Comparison of ENCODE assay signal across 11 cellular contexts in genomic region chr7:101728888-101729883, GRCh38.
DNase-seq lines count a peak whose midpoint lies in the region; ATAC-seq and TF ChIP-seq lines count a peak whose summit lies in the region.
"Had no signal": no experiment of that assay in that cellular context is flagged by ENCODE, and none has a peak within 500 bp of the region (broad histone marks: within the 10 kb centered on the region; RNA-seq: fewer than 3 reads in every experiment).

No MANE protein-coding gene starts in this region.

- H2BK20ac ChIP-seq in IMR-90 (ENCODE audit: low read depth, low read length) = peak overlapping the region; percentile 78

- H3K27ac ChIP-seq in IMR-90 (ENCODE audit: insufficient read depth, low read length) = peak overlapping the region; percentile 82
- H3K27ac ChIP-seq in dorsolateral prefrontal cortex = no peak overlapping the region
- no peak overlapping the region for H3K27ac ChIP-seq in tibial nerve
- H3K27ac ChIP-seq: esophagus squamous epithelium, neutrophil had no signal

- POLR2A ChIA-PET in IMR-90 (lab: Charles Lee; ENCODE audit: unreplicated experiment) = interaction anchor here (0.6 kb wide), 1 partner anchor 99 kb away, joined by 7 read pairs; no protein-coding TSS in a partner anchor

- H3K27me3 ChIP-seq in IMR-90 (ENCODE audit: control insufficient read depth, insufficient read depth, low read length) (0 out of 2 replicates have a peak, but pooled peaks cover 2% of the 10 kb centered on the region), dorsolateral prefrontal cortex (peaks cover 0 to 19% (median 0%) of the 10 kb centered on the region in 45 donors), tibial nerve (no peaks in the 10 kb centered on the region)
- H3K27me3 ChIP-seq: esophagus squamous epithelium, neutrophil had no signal

- ATAC-seq in IMR-90 (ENCODE audit: low read depth) = peak; percentile 95
- peak; percentile 92 for ATAC-seq in SK-N-SH treated with all-trans-retinoic acid at 6 μM for 48 hours
- no peak for ATAC-seq in HG02623 (IDR thresholded peaks at IDR 0.05; ENCODE audit: unreplicated experiment)

- H2AFZ ChIP-seq in IMR-90 (replicated peaks; ENCODE audit: low read length, poor library complexity) = peak overlapping the region; percentile 15

- peak overlapping the region; percentile 13 for H3K4me3 Mint-ChIP-seq in type B pancreatic cell
- H3K4me3 Mint-ChIP-seq: HFFc6 had no signal

- H3K9me3 ChIP-seq in IMR-90 (ENCODE audit: control insufficient read depth, insufficient read depth, low read length) (no peaks in the 10 kb centered on the region), tibial nerve (peaks cover 0 to under 1% (median 0%) of the 10 kb centered on the region in 4 donors)
- H3K9me3 ChIP-seq: esophagus squamous epithelium, neutrophil had no signal

- no peak for TF ChIP-seq RAD21 in IMR-90 (IDR thresholded peaks at IDR 0.05; ENCODE audit: low read length)

- peak overlapping the region; percentile 48; the same call in 1 of the 2 replicates for H2AK5ac ChIP-seq in IMR-90 (ENCODE audit: low read depth, low read length)

- peaks cover 26% of the 10 kb centered on the region for H3K4me1 Mint-ChIP-seq in type B pancreatic cell (ENCODE audit: unreplicated experiment)

- peak overlapping the region; percentile 77 for H3K4ac ChIP-seq in IMR-90 (ENCODE audit: low read depth, low read length)

- no peaks in the 10 kb centered on the region for H3K9me3 Mint-ChIP-seq in type B pancreatic cell
- H3K9me3 Mint-ChIP-seq: HFFc6 had no signal

- no peaks in the 10 kb centered on the region; the same call in 1 of the 2 replicates for H3K9me1 ChIP-seq in IMR-90 (ENCODE audit: insufficient read depth, low read length)

- H4K8ac ChIP-seq in IMR-90 (ENCODE audit: low read depth in 2 of 2, low read length in 2 of 2) = peak overlapping the region; percentile 7 to 60; a peak in 3 of 4 replicates

- H2BK15ac ChIP-seq in IMR-90 (ENCODE audit: low read depth, low read length) = peak overlapping the region; percentile 64; the same call in 1 of the 3 replicates

- no peak for TF ChIP-seq POLR2A in IMR-90 (IDR thresholded peaks at IDR 0.05; ENCODE audit: low read depth, low read length)
- no peak for TF ChIP-seq POLR2A in tibial nerve (IDR thresholded peaks at IDR 0.05)

- peak overlapping the region; percentile 52 for H2AK9ac ChIP-seq in IMR-90 (replicated peaks; ENCODE audit: low read depth, low read length, poor library complexity)

- in situ Hi-C loops in IMR-90 (cut with MboI; ENCODE audit: low sequenced_read_pairs) = no loop called here

- no peak overlapping the region for H3K56ac ChIP-seq in IMR-90 (ENCODE audit: extremely low read depth, insufficient read depth, low read length)

- peak overlapping the region; percentile 79 for H2BK5ac ChIP-seq in IMR-90 (ENCODE audit: low read depth, low read length, poor library complexity, severe bottlenecking)

- H3K4me2 ChIP-seq in IMR-90 (ENCODE audit: low read depth, low read length) = no peak overlapping the region

- intact Hi-C loops in IMR-90 (cut with micrococcal nuclease) (no loop called here), dorsolateral prefrontal cortex (cut with DNase I) (no loop called here)

- H3K4me3 ChIP-seq in IMR-90 (ENCODE audit: insufficient read depth, low read depth, low read length) (no peak overlapping the region), dorsolateral prefrontal cortex (no peak overlapping the region), tibial nerve (no peak overlapping the region)
- H3K4me3 ChIP-seq: esophagus squamous epithelium had no signal

- dilution Hi-C loops in IMR-90 (cut with HindIII; ENCODE audit: low sequenced_read_pairs, unreplicated experiment) = no loop called here

- H3K36me3 ChIP-seq in IMR-90 (ENCODE audit: control insufficient read depth, insufficient read depth, low read length) (no peaks in the 10 kb centered on the region), tibial nerve (no peaks in the 10 kb centered on the region)
- H3K36me3 ChIP-seq: esophagus squamous epithelium, neutrophil had no signal

- no peak overlapping the region for H3K14ac ChIP-seq in IMR-90 (replicated peaks; ENCODE audit: low read depth, low read length)

- no peaks in the 10 kb centered on the region for H3K36me3 Mint-ChIP-seq in type B pancreatic cell

- H4K91ac ChIP-seq in IMR-90 (ENCODE audit: insufficient read depth, low read depth, low read length) = peak overlapping the region; percentile 59

- no peaks in the 10 kb centered on the region for H3K79me1 ChIP-seq in IMR-90 (ENCODE audit: low read depth in 1 of 2, low read length in 2 of 2)

- H3K9ac ChIP-seq in IMR-90 (ENCODE audit: low read depth, low read length) = no peak overlapping the region

- H3K27ac Mint-ChIP-seq in type B pancreatic cell = no peak overlapping the region
- H3K27ac Mint-ChIP-seq: HFFc6 had no signal

- peak overlapping the region; percentile 89 for H2BK120ac ChIP-seq in IMR-90 (ENCODE audit: low read depth, low read length)

- peak; percentile 97 for DNase-seq in IMR-90
- peak; percentile 95 for DNase-seq in glomerular visceral epithelial cell (ENCODE audit: extremely low spot score)
- DNase-seq in type B pancreatic cell (ENCODE audit: extremely low spot score, unreplicated experiment) = no peak
- DNase-seq in dorsolateral prefrontal cortex = no peak
- DNase-seq in tibial nerve (ENCODE audit: low spot score in 2 of 2) = no peak
- DNase-seq: activated effector memory CD4-positive, alpha-beta T cell treated with Interleukin-2 at 50 U/mL for 16 hours; esophagus squamous epithelium; HFFc6 had no signal

- CTCF ChIA-PET in IMR-90 (lab: Yijun Ruan, JAX) = interaction anchor here (0.6 to 3.6 kb wide), 2 partner anchors 15 to 64 kb away, joined by 5 to 11 read pairs; no protein-coding TSS in a partner anchor

- peak overlapping the region; percentile 62 for H4K5ac ChIP-seq in IMR-90 (ENCODE audit: low read depth, low read length)

- H3K4me1 ChIP-seq in IMR-90 (ENCODE audit: control insufficient read depth, insufficient read depth, low read length) = peaks cover 8% of the 10 kb centered on the region; the same call in 1 of the 2 replicates
- peaks cover 0 to 13% (median 3%) of the 10 kb centered on the region in 4 donors for H3K4me1 ChIP-seq in tibial nerve

- H3K18ac ChIP-seq in IMR-90 (ENCODE audit: low read depth, low read length) = peak overlapping the region; percentile 67

- H4K20me1 ChIP-seq in IMR-90 (ENCODE audit: insufficient read depth, low read length) = no peaks in the 10 kb centered on the region

- peaks cover 9% of the 10 kb centered on the region for H3K27me3 Mint-ChIP-seq in type B pancreatic cell

- H3K23ac ChIP-seq in IMR-90 (ENCODE audit: low read depth, low read length) = peak overlapping the region; percentile 44; the same call in 1 of the 2 replicates

- no peak for TF ChIP-seq EP300 in tibial nerve (IDR thresholded peaks at IDR 0.05)

- BruUV-seq in IMR-90 (replicated peaks; lab: Mats Ljungman, UMichigan) = no TSS peak

- TF ChIP-seq CTCF in IMR-90 (conservative IDR thresholded peaks at IDR 0.05; ENCODE audit: low read depth, low read length) (no peak), type B pancreatic cell (conservative IDR thresholded peaks at IDR 0.05) (no peak), dorsolateral prefrontal cortex (IDR thresholded peaks at IDR 0.05 in 54 of 56, conservative IDR thresholded peaks at IDR 0.05 in 2 of 56; ENCODE audit: low read depth in 1 of 56, partially characterized antibody in 56 of 56) (no peak), tibial nerve (IDR thresholded peaks at IDR 0.05) (no peak)

- 45% methylated on average over 11 of the region's 21 CpGs; no CpG with 5 or more reads in 1 of the 2 experiments for WGBS in IMR-90 (ENCODE audit: extremely low coverage in 2 of 2, insufficient read length in 1 of 2), 2 experiments
- 77 to 83% methylated on average over 20 to 21 of the region's 21 CpGs for WGBS in tibial nerve, 2 donors

TF ChIP-seq in IMR-90, 13 proteins besides CTCF, POLR2A, EP300 and RAD21 (continues in another document):
- TF ChIP-seq RFX5 (IDR thresholded peaks at IDR 0.05; ENCODE audit: low read depth, low read length) (no peak), BHLHE40 (IDR thresholded peaks at IDR 0.05; ENCODE audit: low read depth, low read length) (0 out of 2 replicates have a peak, but pooled peaks have one; percentile 27), USF2 (IDR thresholded peaks at IDR 0.05; ENCODE audit: low read depth, low read length) (peak; percentile 52; the same call in 1 of the 2 replicates), MAFK (IDR thresholded peaks at IDR 0.05; ENCODE audit: low read depth, low read length) (no peak), CHD1 (IDR thresholded peaks at IDR 0.05; ENCODE audit: low read depth, low read length) (no peak), MXI1 (IDR thresholded peaks at IDR 0.05; ENCODE audit: borderline replicate concordance, low read depth, low read length) (no peak), SMC3 (IDR thresholded peaks at IDR 0.05; ENCODE audit: low read depth, low read length) (no peak), NFE2L2 (IDR thresholded peaks at IDR 0.05; ENCODE audit: low read depth, low read length) (no peak)

TF ChIP-seq in SK-N-SH treated with all-trans-retinoic acid at 6 μM for 48 hours, 23 proteins besides CTCF, POLR2A, EP300 and RAD21:
- peak; percentile 17; the same call in 1 of the 2 replicates for TF ChIP-seq ISL1 (CRISPR knock-in tag; IDR thresholded peaks at IDR 0.05)
- no peak; the same call in 1 of the 2 replicates for TF ChIP-seq ZFP3 (CRISPR knock-in tag; IDR thresholded peaks at IDR 0.05)

Comparison
In these comparisons a context has a peak if more than half of its experiments do, and no peak if none do; other contexts are left out.
1. DNase-seq: peak in IMR-90 (single experiment) and glomerular visceral epithelial cell (single experiment); none in type B pancreatic cell (single experiment), dorsolateral prefrontal cortex (0 of 10) and tibial nerve (0 of 2).